In the genomic region with DNA sequence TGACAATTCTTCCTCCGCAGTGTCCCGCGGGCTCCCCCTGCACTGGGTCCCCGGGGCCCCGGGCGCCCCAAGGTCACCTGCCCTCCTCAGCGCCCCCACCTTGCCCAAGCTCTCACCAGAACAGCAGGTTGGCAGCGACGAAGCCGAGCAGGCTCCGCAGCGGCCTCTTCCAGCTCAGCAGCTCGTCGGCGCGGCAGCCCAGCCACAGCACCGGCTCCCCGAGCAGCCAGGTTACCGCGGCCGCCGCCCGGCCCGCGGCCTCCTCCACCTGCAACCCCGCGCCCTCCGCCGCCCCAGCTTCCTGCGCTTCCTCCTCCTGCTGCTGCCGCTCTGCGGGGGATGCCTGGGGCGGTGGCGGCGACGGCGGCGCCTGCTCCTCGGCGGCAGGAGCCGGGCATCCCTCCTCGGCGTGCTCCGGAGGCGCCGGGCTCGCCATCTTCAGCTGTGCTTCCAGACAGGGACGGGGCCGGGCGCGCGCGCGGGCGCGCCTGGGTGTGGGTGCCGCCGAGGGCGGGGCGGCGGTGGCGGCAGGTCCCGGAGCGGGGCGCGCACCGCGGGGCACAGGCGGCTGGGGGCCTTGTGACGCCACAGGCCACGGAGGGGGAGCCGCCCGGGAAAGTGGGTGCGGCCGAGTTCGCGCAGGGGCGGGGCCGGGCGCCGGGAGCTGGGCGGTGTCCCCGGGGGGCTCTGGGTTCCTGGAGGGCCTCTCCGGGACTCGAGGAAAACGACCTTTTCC, we compare ENCODE assay signal across 1 cellular context.
TF ChIP-seq lines count a peak whose summit lies in the region.

A gene with protein sequence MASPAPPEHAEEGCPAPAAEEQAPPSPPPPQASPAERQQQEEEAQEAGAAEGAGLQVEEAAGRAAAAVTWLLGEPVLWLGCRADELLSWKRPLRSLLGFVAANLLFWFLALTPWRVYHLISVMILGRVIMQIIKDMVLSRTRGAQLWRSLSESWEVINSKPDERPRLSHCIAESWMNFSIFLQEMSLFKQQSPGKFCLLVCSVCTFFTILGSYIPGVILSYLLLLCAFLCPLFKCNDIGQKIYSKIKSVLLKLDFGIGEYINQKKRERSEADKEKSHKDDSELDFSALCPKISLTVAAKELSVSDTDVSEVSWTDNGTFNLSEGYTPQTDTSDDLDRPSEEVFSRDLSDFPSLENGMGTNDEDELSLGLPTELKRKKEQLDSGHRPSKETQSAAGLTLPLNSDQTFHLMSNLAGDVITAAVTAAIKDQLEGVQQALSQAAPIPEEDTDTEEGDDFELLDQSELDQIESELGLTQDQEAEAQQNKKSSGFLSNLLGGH (minus strand): TSS at position 462 of the 736 bp plus-strand sequence. CDS start 26 bp downstream, at position 436.

TF ChIP-seq in HEK293, 187 proteins besides CTCF, POLR2A, EP300 and RAD21 (continued from another document and continues in another):
- TF ChIP-seq, protein P1, sequence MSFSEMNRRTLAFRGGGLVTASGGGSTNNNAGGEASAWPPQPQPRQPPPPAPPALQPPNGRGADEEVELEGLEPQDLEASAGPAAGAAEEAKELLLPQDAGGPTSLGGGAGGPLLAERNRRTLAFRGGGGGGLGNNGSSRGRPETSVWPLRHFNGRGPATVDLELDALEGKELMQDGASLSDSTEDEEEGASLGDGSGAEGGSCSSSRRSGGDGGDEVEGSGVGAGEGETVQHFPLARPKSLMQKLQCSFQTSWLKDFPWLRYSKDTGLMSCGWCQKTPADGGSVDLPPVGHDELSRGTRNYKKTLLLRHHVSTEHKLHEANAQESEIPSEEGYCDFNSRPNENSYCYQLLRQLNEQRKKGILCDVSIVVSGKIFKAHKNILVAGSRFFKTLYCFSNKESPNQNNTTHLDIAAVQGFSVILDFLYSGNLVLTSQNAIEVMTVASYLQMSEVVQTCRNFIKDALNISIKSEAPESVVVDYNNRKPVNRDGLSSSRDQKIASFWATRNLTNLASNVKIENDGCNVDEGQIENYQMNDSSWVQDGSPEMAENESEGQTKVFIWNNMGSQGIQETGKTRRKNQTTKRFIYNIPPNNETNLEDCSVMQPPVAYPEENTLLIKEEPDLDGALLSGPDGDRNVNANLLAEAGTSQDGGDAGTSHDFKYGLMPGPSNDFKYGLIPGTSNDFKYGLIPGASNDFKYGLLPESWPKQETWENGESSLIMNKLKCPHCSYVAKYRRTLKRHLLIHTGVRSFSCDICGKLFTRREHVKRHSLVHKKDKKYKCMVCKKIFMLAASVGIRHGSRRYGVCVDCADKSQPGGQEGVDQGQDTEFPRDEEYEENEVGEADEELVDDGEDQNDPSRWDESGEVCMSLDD (tag by site-specific recombination; IDR thresholded peaks at IDR 0.05) = peak; percentile 65; the same call in 1 of the 2 replicates
- TF ChIP-seq ZNF514 (tag by site-specific recombination; IDR thresholded peaks at IDR 0.05) = no peak
- TF ChIP-seq ZFHX2 (tag by site-specific recombination; conservative IDR thresholded peaks at IDR 0.05) = no peak; the same call in 1 of the 2 replicates
- TF ChIP-seq ZNF596 (tag by site-specific recombination; IDR thresholded peaks at IDR 0.05) = 0 out of 2 replicates have a peak, but pooled peaks have one; percentile 26
- no peak for TF ChIP-seq ZFP69B (tag by site-specific recombination; IDR thresholded peaks at IDR 0.05)
- TF ChIP-seq TCF7L2 (IDR thresholded peaks at IDR 0.05; ENCODE audit: borderline replicate concordance, low read depth, low read length) = no peak
- peak; percentile 60; the same call in 1 of the 2 replicates for TF ChIP-seq ZNF626 (tag by site-specific recombination; IDR thresholded peaks at IDR 0.05)
- TF ChIP-seq ZSCAN30 (tag by site-specific recombination; IDR thresholded peaks at IDR 0.05) = peak; percentile 92; the same call in 1 of the 2 replicates
- TF ChIP-seq, protein P2, sequence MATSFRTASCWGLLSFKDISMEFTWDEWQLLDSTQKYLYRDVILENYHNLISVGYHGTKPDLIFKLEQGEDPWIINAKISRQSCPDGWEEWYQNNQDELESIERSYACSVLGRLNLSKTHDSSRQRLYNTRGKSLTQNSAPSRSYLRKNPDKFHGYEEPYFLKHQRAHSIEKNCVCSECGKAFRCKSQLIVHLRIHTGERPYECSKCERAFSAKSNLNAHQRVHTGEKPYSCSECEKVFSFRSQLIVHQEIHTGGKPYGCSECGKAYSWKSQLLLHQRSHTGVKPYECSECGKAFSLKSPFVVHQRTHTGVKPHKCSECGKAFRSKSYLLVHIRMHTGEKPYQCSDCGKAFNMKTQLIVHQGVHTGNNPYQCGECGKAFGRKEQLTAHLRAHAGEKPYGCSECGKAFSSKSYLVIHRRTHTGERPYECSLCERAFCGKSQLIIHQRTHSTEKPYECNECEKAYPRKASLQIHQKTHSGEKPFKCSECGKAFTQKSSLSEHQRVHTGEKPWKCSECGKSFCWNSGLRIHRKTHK (tag by site-specific recombination; IDR thresholded peaks at IDR 0.05) = no peak
- 0 out of 2 replicates have a peak, but pooled peaks have one; percentile 10 for TF ChIP-seq ZEB2 (tag by site-specific recombination; IDR thresholded peaks at IDR 0.05)
- peak; percentile 18; the same call in 1 of the 2 replicates for TF ChIP-seq OSR2 (tag by site-specific recombination; IDR thresholded peaks at IDR 0.05)
- TF ChIP-seq ZNF37A (tag by site-specific recombination; IDR thresholded peaks at IDR 0.05) = no peak
- peak; percentile 69; the same call in 1 of the 2 replicates for TF ChIP-seq ZBTB20 (tag by site-specific recombination; IDR thresholded peaks at IDR 0.05)
- no peak for TF ChIP-seq SETDB1 (IDR thresholded peaks at IDR 0.05; ENCODE audit: insufficient read length, low read length)
- no peak for TF ChIP-seq ZNF48 (tag by site-specific recombination; IDR thresholded peaks at IDR 0.05)
- TF ChIP-seq, protein P3, sequence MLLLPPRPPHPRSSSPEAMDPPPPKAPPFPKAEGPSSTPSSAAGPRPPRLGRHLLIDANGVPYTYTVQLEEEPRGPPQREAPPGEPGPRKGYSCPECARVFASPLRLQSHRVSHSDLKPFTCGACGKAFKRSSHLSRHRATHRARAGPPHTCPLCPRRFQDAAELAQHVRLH (tag by site-specific recombination; IDR thresholded peaks at IDR 0.05) = no peak
- TF ChIP-seq, protein P4, sequence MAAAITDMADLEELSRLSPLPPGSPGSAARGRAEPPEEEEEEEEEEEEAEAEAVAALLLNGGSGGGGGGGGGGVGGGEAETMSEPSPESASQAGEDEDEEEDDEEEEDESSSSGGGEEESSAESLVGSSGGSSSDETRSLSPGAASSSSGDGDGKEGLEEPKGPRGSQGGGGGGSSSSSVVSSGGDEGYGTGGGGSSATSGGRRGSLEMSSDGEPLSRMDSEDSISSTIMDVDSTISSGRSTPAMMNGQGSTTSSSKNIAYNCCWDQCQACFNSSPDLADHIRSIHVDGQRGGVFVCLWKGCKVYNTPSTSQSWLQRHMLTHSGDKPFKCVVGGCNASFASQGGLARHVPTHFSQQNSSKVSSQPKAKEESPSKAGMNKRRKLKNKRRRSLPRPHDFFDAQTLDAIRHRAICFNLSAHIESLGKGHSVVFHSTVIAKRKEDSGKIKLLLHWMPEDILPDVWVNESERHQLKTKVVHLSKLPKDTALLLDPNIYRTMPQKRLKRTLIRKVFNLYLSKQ (tag by site-specific recombination; IDR thresholded peaks at IDR 0.05; ENCODE audit: borderline replicate concordance) = no peak
- TF ChIP-seq, protein P5, sequence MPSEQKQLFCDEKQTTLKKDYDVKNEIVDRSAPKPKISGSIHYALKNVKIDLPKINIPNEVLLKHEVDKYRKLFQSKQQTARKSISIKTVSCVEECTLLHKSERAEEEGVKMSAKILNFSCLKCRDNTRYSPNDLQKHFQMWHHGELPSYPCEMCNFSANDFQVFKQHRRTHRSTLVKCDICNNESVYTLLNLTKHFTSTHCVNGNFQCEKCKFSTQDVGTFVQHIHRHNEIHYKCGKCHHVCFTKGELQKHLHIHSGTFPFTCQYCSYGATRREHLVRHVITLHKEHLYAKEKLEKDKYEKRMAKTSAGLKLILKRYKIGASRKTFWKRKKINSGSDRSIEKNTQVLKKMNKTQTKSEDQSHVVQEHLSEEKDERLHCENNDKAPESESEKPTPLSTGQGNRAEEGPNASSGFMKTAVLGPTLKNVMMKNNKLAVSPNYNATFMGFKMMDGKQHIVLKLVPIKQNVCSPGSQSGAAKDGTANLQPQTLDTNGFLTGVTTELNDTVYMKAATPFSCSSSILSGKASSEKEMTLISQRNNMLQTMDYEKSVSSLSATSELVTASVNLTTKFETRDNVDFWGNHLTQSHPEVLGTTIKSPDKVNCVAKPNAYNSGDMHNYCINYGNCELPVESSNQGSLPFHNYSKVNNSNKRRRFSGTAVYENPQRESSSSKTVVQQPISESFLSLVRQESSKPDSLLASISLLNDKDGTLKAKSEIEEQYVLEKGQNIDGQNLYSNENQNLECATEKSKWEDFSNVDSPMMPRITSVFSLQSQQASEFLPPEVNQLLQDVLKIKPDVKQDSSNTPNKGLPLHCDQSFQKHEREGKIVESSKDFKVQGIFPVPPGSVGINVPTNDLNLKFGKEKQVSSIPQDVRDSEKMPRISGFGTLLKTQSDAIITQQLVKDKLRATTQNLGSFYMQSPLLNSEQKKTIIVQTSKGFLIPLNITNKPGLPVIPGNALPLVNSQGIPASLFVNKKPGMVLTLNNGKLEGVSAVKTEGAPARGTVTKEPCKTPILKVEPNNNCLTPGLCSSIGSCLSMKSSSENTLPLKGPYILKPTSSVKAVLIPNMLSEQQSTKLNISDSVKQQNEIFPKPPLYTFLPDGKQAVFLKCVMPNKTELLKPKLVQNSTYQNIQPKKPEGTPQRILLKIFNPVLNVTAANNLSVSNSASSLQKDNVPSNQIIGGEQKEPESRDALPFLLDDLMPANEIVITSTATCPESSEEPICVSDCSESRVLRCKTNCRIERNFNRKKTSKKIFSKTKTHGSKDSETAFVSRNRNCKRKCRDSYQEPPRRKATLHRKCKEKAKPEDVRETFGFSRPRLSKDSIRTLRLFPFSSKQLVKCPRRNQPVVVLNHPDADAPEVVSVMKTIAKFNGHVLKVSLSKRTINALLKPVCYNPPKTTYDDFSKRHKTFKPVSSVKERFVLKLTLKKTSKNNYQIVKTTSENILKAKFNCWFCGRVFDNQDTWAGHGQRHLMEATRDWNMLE (tag by site-specific recombination; conservative IDR thresholded peaks at IDR 0.05; ENCODE audit: low read depth) = no peak
- TF ChIP-seq ZNF792 (tag by site-specific recombination; IDR thresholded peaks at IDR 0.05) = no peak
- peak; percentile 50 for TF ChIP-seq ZIC2 (tag by site-specific recombination; IDR thresholded peaks at IDR 0.05)
- TF ChIP-seq, protein P6, sequence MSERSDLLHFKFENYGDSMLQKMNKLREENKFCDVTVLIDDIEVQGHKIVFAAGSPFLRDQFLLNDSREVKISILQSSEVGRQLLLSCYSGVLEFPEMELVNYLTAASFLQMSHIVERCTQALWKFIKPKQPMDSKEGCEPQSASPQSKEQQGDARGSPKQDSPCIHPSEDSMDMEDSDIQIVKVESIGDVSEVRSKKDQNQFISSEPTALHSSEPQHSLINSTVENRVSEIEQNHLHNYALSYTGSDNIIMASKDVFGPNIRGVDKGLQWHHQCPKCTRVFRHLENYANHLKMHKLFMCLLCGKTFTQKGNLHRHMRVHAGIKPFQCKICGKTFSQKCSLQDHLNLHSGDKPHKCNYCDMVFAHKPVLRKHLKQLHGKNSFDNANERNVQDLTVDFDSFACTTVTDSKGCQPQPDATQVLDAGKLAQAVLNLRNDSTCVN (tag by site-specific recombination; optimal IDR thresholded peaks at IDR 0.05) = peak; percentile 64
- TF ChIP-seq, protein P7, sequence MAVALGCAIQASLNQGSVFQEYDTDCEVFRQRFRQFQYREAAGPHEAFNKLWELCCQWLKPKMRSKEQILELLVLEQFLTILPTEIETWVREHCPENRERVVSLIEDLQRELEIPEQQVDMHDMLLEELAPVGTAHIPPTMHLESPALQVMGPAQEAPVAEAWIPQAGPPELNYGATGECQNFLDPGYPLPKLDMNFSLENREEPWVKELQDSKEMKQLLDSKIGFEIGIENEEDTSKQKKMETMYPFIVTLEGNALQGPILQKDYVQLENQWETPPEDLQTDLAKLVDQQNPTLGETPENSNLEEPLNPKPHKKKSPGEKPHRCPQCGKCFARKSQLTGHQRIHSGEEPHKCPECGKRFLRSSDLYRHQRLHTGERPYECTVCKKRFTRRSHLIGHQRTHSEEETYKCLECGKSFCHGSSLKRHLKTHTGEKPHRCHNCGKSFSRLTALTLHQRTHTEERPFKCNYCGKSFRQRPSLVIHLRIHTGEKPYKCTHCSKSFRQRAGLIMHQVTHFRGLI (tag by site-specific recombination; IDR thresholded peaks at IDR 0.05) = no peak
- no peak for TF ChIP-seq ZNF146 (tag by site-specific recombination; IDR thresholded peaks at IDR 0.05)
- no peak for TF ChIP-seq ZNF174 (tag by site-specific recombination; IDR thresholded peaks at IDR 0.05)
- peak; percentile 65 for TF ChIP-seq ZNF660 (tag by site-specific recombination; IDR thresholded peaks at IDR 0.05)
- TF ChIP-seq, protein P8, sequence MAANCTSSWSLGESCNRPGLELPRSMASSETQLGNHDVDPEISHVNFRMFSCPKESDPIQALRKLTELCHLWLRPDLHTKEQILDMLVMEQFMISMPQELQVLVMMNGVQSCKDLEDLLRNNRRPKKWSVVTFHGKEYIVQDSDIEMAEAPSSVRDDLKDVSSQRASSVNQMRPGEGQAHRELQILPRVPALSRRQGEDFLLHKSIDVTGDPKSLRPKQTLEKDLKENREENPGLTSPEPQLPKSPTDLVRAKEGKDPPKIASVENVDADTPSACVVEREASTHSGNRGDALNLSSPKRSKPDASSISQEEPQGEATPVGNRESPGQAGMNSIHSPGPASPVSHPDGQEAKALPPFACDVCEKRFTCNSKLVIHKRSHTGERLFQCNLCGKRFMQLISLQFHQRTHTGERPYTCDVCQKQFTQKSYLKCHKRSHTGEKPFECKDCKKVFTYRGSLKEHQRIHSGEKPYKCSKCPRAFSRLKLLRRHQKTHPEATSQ (tag by site-specific recombination; IDR thresholded peaks at IDR 0.05) = no peak
- TF ChIP-seq ZNF529 (tag by site-specific recombination; IDR thresholded peaks at IDR 0.05; ENCODE audit: insufficient replicate concordance) = no peak
- TF ChIP-seq KLF1 (tag by site-specific recombination; IDR thresholded peaks at IDR 0.05) = peak; percentile 94
- TF ChIP-seq ZNF561 (tag by site-specific recombination; IDR thresholded peaks at IDR 0.05; ENCODE audit: borderline replicate concordance) = 0 out of 2 replicates have a peak, but pooled peaks have one; percentile 62
- TF ChIP-seq ZNF423 (tag by site-specific recombination; IDR thresholded peaks at IDR 0.05) = peak; percentile 95
- TF ChIP-seq ZNF777 (tag by site-specific recombination; IDR thresholded peaks at IDR 0.05; ENCODE audit: borderline replicate concordance) = no peak
- TF ChIP-seq IKZF3 (tag by site-specific recombination; IDR thresholded peaks at IDR 0.05) = 0 out of 2 replicates have a peak, but pooled peaks have one; percentile 55
- peak; percentile 27; the same call in 1 of the 2 replicates for TF ChIP-seq KLF10 (tag by site-specific recombination; IDR thresholded peaks at IDR 0.05)
- peak; percentile 79 for TF ChIP-seq GLIS1 (tag by site-specific recombination; IDR thresholded peaks at IDR 0.05)
- 0 out of 2 replicates have a peak, but pooled peaks have one; percentile 1 for TF ChIP-seq ZXDB (tag by site-specific recombination; IDR thresholded peaks at IDR 0.05)
- TF ChIP-seq ZFP37 (tag by site-specific recombination; IDR thresholded peaks at IDR 0.05) = no peak
- no peak for TF ChIP-seq WT1 (tag by site-specific recombination; IDR thresholded peaks at IDR 0.05)
